In the genomic region with DNA sequence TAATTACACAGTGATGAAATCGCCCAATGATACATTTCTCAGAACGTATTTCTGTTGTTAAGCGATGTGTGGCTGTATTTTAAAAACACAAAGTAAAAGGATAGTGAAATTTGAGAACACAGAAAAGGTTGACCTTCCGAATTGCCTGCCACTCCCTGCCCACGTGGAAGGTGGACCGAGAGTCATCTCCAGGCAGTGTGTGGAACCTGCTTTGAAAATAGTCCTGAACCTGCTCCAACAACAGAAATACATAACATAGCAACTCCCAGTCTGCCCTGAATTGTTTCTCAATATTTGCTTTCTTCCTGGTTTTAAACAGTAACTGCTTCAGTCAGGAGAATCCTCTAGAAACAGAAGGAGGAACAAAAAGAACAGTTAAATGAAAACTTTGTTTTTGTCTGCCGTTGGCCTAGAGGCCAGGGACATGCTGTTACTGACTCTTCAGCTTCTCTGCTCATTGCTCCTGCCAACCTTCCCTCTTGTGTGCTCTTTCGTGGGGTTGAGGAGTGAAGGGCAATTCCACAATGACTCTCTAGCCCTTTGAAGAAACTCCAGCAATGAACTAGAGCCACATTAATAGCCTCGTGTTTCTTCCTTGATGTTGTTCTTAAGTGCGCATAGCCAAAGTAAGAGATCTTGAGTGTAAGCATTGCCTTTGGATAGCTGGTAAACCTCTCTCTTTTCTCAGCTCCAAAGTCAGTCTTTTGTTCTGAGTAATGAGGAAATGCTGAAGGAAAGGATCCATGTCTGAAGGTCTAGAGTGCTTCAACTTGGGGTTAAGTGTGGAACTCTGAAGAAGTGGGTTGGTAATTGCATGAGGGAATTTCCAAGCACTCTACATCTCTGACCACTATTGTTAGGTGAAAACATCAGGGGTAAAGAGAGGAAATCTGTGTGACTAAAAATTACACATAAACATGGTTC, we compare ENCODE assay signal across 15 cellular contexts.
DNase-seq lines count a peak whose midpoint lies in the region; ATAC-seq and TF ChIP-seq lines count a peak whose summit lies in the region.
"Had no signal": no experiment of that assay in that cellular context is flagged by ENCODE, and none has a peak within 500 bp of the region (broad histone marks: within the 10 kb centered on the region; RNA-seq: fewer than 3 reads in every experiment).

No MANE protein-coding gene starts in this region.

- DNase-seq in CD14-positive monocyte (ENCODE audit: low spot score) (no peak), G401 (ENCODE audit: low spot score) (peak; percentile 1), left lobe of liver (ENCODE audit: low spot score) (no peak), mucosa of descending colon (no peak), cerebellum (ENCODE audit: low spot score) (no peak)
- no peak for DNase-seq in activated CD4-positive, alpha-beta T cell treated with anti-CD3 and anti-CD28 coated beads for 36 hours
- DNase-seq: GM23248, NCI-H1105, NCI-H1694 treated with DMSO at 0.1 percent for 48 hours, NCI-H446 treated with DMSO at 0.1 percent for 48 hours, NCI-H82, SHP77 had no signal

- H3K4me1 ChIP-seq in skeletal muscle tissue (ENCODE audit: control insufficient read depth in 3 of 3, insufficient read depth in 3 of 3, low read length in 3 of 3) (no peaks in the 10 kb centered on the region), mucosa of descending colon (ENCODE audit: low read depth) (no peaks in the 10 kb centered on the region)

- peaks cover 30% of the 10 kb centered on the region for H3K4me1 Mint-ChIP-seq in CD14-positive monocyte
- no peaks in the 10 kb centered on the region for H3K4me1 Mint-ChIP-seq in activated CD4-positive, alpha-beta T cell treated with anti-CD3 and anti-CD28 coated beads for 36 hours

- H3K9ac ChIP-seq in skeletal muscle tissue (ENCODE audit: low read depth in 1 of 3, low read length in 3 of 3), result no peak overlapping the region
- H3K9ac ChIP-seq: GM23248 had no signal

- peaks cover 4 to 9% (median 8%) of the 10 kb centered on the region in 3 donors for H3K27me3 ChIP-seq in skeletal muscle tissue (ENCODE audit: control insufficient read depth in 3 of 3, insufficient read depth in 3 of 3, low read length in 3 of 3)

- ATAC-seq in left lobe of liver (peak; percentile 13), mucosa of descending colon (no peak)
- ATAC-seq in activated CD4-positive, alpha-beta T cell treated with anti-CD3 and anti-CD28 coated beads for 36 hours, result no peak
- ATAC-seq: Panc1, SK-N-SH treated with all-trans-retinoic acid at 6 μM for 48 hours had no signal

- H3K27ac ChIP-seq in skeletal muscle tissue (ENCODE audit: low read depth, low read length), result peak overlapping the region; percentile 39
- H3K27ac ChIP-seq: GM23248 had no signal

- peaks cover 0 to 2% (median 0%) of the 10 kb centered on the region in 7 donors for H3K9me3 Mint-ChIP-seq in CD14-positive monocyte
- no peaks in the 10 kb centered on the region for H3K9me3 Mint-ChIP-seq in activated CD4-positive, alpha-beta T cell treated with anti-CD3 and anti-CD28 coated beads for 36 hours (ENCODE audit: low read depth)

- in situ Hi-C loops in G401 (cut with HindIII; ENCODE audit: low sequenced_read_pairs), result no loop called here

- no peak overlapping the region for H3K4me3 ChIP-seq in skeletal muscle tissue (ENCODE audit: low read length in 3 of 3)
- H3K4me3 ChIP-seq in mucosa of descending colon, result no peak overlapping the region
- H3K4me3 ChIP-seq: GM23248 had no signal

- H3K36me3 ChIP-seq in skeletal muscle tissue (ENCODE audit: control insufficient read depth in 3 of 3, insufficient read depth in 3 of 3, low read length in 3 of 3) (no peaks in the 10 kb centered on the region), mucosa of descending colon (ENCODE audit: low read depth) (no peaks in the 10 kb centered on the region)

- H3K9me3 ChIP-seq in skeletal muscle tissue (ENCODE audit: control insufficient read depth in 3 of 3, low read length in 3 of 3) (no peaks in the 10 kb centered on the region), mucosa of descending colon (no peaks in the 10 kb centered on the region)

- H3K27me3 Mint-ChIP-seq in CD14-positive monocyte (ENCODE audit: low read depth in 3 of 3), result peaks cover 2 to 7% (median 5%) of the 10 kb centered on the region in 3 donors
- H3K27me3 Mint-ChIP-seq in activated CD4-positive, alpha-beta T cell treated with anti-CD3 and anti-CD28 coated beads for 36 hours, result peaks cover 29% of the 10 kb centered on the region

- POLR2A ChIA-PET in activated CD4-positive, alpha-beta T cell treated with anti-CD3 and anti-CD28 coated beads for 36 hours (lab: Charles Lee), result no interaction called here

- intact Hi-C loops in CD14-positive monocyte (cut with micrococcal nuclease), result no loop called here
- intact Hi-C loops in mucosa of descending colon (cut with DNase I, micrococcal nuclease), result no loop called here
- intact Hi-C loops in activated CD4-positive, alpha-beta T cell treated with anti-CD3 and anti-CD28 coated beads for 36 hours (cut with DNase I, micrococcal nuclease), result no loop called here

- no peak overlapping the region for H3K4me3 Mint-ChIP-seq in CD14-positive monocyte
- no peak overlapping the region for H3K4me3 Mint-ChIP-seq in activated CD4-positive, alpha-beta T cell treated with anti-CD3 and anti-CD28 coated beads for 36 hours

- TF ChIP-seq CTCF in CD14-positive monocyte (IDR thresholded peaks at IDR 0.05) (no peak), mucosa of descending colon (IDR thresholded peaks at IDR 0.05) (no peak)

- no peaks in the 10 kb centered on the region for H3K36me3 Mint-ChIP-seq in CD14-positive monocyte
- H3K36me3 Mint-ChIP-seq in activated CD4-positive, alpha-beta T cell treated with anti-CD3 and anti-CD28 coated beads for 36 hours (ENCODE audit: low read depth), result no peaks in the 10 kb centered on the region

- peak overlapping the region in 4 of 7 donors; percentile 27 to 75 (median 48) for H3K27ac Mint-ChIP-seq in CD14-positive monocyte
- no peak overlapping the region for H3K27ac Mint-ChIP-seq in activated CD4-positive, alpha-beta T cell treated with anti-CD3 and anti-CD28 coated beads for 36 hours

- CTCF ChIA-PET in activated CD4-positive, alpha-beta T cell treated with anti-CD3 and anti-CD28 coated beads for 36 hours (lab: Charles Lee), result no interaction called here
